Comparison of ENCODE assay signal across 8 cellular contexts in the genomic region with DNA sequence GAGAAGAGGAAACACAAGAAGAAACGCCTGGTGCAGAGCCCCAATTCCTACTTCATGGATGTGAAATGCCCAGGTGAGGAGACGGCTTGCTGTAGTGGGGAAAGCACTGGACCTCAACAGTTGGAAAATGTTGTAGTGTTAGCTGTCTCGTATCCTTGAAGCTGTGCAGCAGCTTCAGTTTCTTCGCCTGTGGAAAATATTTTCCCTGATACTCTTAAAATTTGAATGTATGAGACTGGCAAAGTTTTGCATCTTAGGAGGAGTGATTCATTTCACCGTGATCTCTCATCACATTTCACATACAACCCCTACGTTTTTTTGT. TPM values are rescaled to one million over a fixed set of nuclear protein-coding genes. Genes with fewer than 3 reads are reported as not detected.
A peak's percentile ranks its signal among the peaks of the same experiment; 100 is the strongest.
DNase-seq lines count a peak whose midpoint lies in the region; ATAC-seq and TF ChIP-seq lines count a peak whose summit lies in the region.

No MANE protein-coding gene starts in this region.

- peaks cover 32% of the 10 kb centered on the region for H3K36me3 Mint-ChIP-seq in activated naive CD4-positive, alpha-beta T cell treated with anti-CD3 and anti-CD28 coated beads, Interleukin-2, amount 10 ng/mL, durations not matched to agents 7 days and 5 days
- peaks cover 33% of the 10 kb centered on the region for H3K36me3 Mint-ChIP-seq in type B pancreatic cell

- DNase-seq in activated naive CD4-positive, alpha-beta T cell treated with anti-CD3 and anti-CD28 coated beads, Interleukin-2, amount 10 ng/mL, durations not matched to agents 7 days and 5 days = no peak
- no peak for DNase-seq in activated naive CD4-positive, alpha-beta T cell treated with anti-CD3 and anti-CD28 coated beads, Interleukin-2, amount 50 U/mL, for 16 hours
- DNase-seq in brain microvascular endothelial cell (no peak), lung microvascular endothelial cell (ENCODE audit: low read depth in 2 of 2) (peak; percentile 16 to 20), type B pancreatic cell (ENCODE audit: extremely low spot score, unreplicated experiment) (no peak), SIG-M5 (lab: John Stamatoyannopoulos, UW) (no peak), cortex of kidney (lab: John Stamatoyannopoulos, UW) (no peak)

- CTCF ChIA-PET in activated naive CD4-positive, alpha-beta T cell treated with anti-CD3 and anti-CD28 coated beads, Interleukin-2, amount 10 ng/mL, durations not matched to agents 7 days and 5 days (lab: Charles Lee) = interaction anchor here (1.3 to 1.6 kb wide), 3 partner anchors 45 to 313 kb away, joined by 3 to 5 read pairs (median 4); partner anchors contain the start of gene DENND4B

- in situ Hi-C loops in brain microvascular endothelial cell (cut with HindIII; ENCODE audit: low pct_ligation_motif_present, low sequenced_read_pairs) = no loop called here

- H3K27me3 ChIP-seq in brain microvascular endothelial cell (replicated peaks) = no peaks in the 10 kb centered on the region

- H3K9me3 Mint-ChIP-seq in activated naive CD4-positive, alpha-beta T cell treated with anti-CD3 and anti-CD28 coated beads, Interleukin-2, amount 10 ng/mL, durations not matched to agents 7 days and 5 days = no peaks in the 10 kb centered on the region
- peaks cover 4% of the 10 kb centered on the region for H3K9me3 Mint-ChIP-seq in type B pancreatic cell

- H3K4me3 Mint-ChIP-seq in activated naive CD4-positive, alpha-beta T cell treated with anti-CD3 and anti-CD28 coated beads, Interleukin-2, amount 10 ng/mL, durations not matched to agents 7 days and 5 days = peak overlapping the region; percentile 93
- H3K4me3 Mint-ChIP-seq in type B pancreatic cell = peak overlapping the region; percentile 96

- H3K36me3 ChIP-seq in brain microvascular endothelial cell (replicated peaks) = peaks cover 28% of the 10 kb centered on the region

- H3K27ac ChIP-seq in brain microvascular endothelial cell = peak overlapping the region; percentile 92

- H3K27ac Mint-ChIP-seq in activated naive CD4-positive, alpha-beta T cell treated with anti-CD3 and anti-CD28 coated beads, Interleukin-2, amount 10 ng/mL, durations not matched to agents 7 days and 5 days = peak overlapping the region; percentile 97
- H3K27ac Mint-ChIP-seq in type B pancreatic cell = peak overlapping the region; percentile 95

- H3K27me3 Mint-ChIP-seq in activated naive CD4-positive, alpha-beta T cell treated with anti-CD3 and anti-CD28 coated beads, Interleukin-2, amount 10 ng/mL, durations not matched to agents 7 days and 5 days = no peaks in the 10 kb centered on the region
- no peaks in the 10 kb centered on the region for H3K27me3 Mint-ChIP-seq in type B pancreatic cell

- ATAC-seq in GM19467 (IDR thresholded peaks at IDR 0.05; ENCODE audit: unreplicated experiment) = no peak

- H3K4me1 Mint-ChIP-seq in activated naive CD4-positive, alpha-beta T cell treated with anti-CD3 and anti-CD28 coated beads, Interleukin-2, amount 10 ng/mL, durations not matched to agents 7 days and 5 days = peaks cover 40% of the 10 kb centered on the region
- H3K4me1 Mint-ChIP-seq in type B pancreatic cell (ENCODE audit: unreplicated experiment) = peaks cover 31% of the 10 kb centered on the region

- no peak for TF ChIP-seq CTCF in brain microvascular endothelial cell (IDR thresholded peaks at IDR 0.05; ENCODE audit: low read depth, low read length, missing control alignments)
- TF ChIP-seq CTCF in type B pancreatic cell (conservative IDR thresholded peaks at IDR 0.05) = no peak

- peak overlapping the region; percentile 97 for H3K4me3 ChIP-seq in brain microvascular endothelial cell (ENCODE audit: low read depth, low read length)

RNA-seq across cellular contexts. Expression of gene RPS27, which starts 0.6 kb away (rescaled TPM):
- 1,667 and 3,062 TPM in 2 replicates for total RNA-seq in lung microvascular endothelial cell
- total RNA-seq in type B pancreatic cell (ENCODE audit: low replicate concordance) = 2,370 and 2,920 TPM in 2 replicates

RNA-seq across cellular contexts. Expression of gene RAB13, which starts 5.0 kb away (rescaled TPM):
- total RNA-seq in lung microvascular endothelial cell = 36.8 and 45.2 TPM in 2 replicates
- 79.3 and 90.1 TPM in 2 replicates for total RNA-seq in type B pancreatic cell (ENCODE audit: low replicate concordance)

RNA-seq across cellular contexts. Expression of gene JTB, which starts 13.6 kb away (rescaled TPM):
- total RNA-seq in lung microvascular endothelial cell (85.2 and 118 TPM in 2 replicates), type B pancreatic cell (ENCODE audit: low replicate concordance) (99.2 and 153 TPM in 2 replicates)

RNA-seq across cellular contexts. Expression of gene CREB3L4, which starts 23.4 kb away (rescaled TPM):
- total RNA-seq in lung microvascular endothelial cell (5.0 and 5.7 TPM in 2 replicates), type B pancreatic cell (ENCODE audit: low replicate concordance) (17.2 and 31.8 TPM in 2 replicates)

RNA-seq across cellular contexts. Expression of gene SLC39A1, which starts 27.8 kb away (rescaled TPM):
- total RNA-seq in lung microvascular endothelial cell = 80.0 and 117 TPM in 2 replicates
- total RNA-seq in type B pancreatic cell (ENCODE audit: low replicate concordance) = 75.7 and 93.4 TPM in 2 replicates

Comparison
In these comparisons a context has a peak if more than half of its experiments do, and no peak if none do; other contexts are left out.
1. DNase-seq: peak in lung microvascular endothelial cell (2 of 2); none in activated naive CD4-positive, alpha-beta T cell treated with anti-CD3 and anti-CD28 coated beads, Interleukin-2, amount 10 ng/mL, durations not matched to agents 7 days and 5 days (single experiment), activated naive CD4-positive, alpha-beta T cell treated with anti-CD3 and anti-CD28 coated beads, Interleukin-2, amount 50 U/mL, for 16 hours (single experiment), brain microvascular endothelial cell (single experiment), type B pancreatic cell (single experiment), SIG-M5 (single experiment) and cortex of kidney (single experiment).